13 cellular contexts compared by ENCODE assay signal in genomic region chr15:48559270-48559669, GRCh38.
DNase-seq lines count a peak whose midpoint lies in the region; ATAC-seq lines count a peak whose summit lies in the region.
"Had no signal": no experiment of that assay in that cellular context is flagged by ENCODE, and none has a peak within 500 bp of the region (broad histone marks: within the 10 kb centered on the region; RNA-seq: fewer than 3 reads in every experiment).

No MANE protein-coding gene starts in this region.

- H3K4me3 ChIP-seq in HUES64 (ENCODE audit: low read length) (no peak overlapping the region), mesenchymal stem cell (ENCODE audit: insufficient read depth in 1 of 2, low read depth in 1 of 2, low read length in 2 of 2) (peak overlapping the region in 1 of 2 experiments; percentile 39), subcutaneous abdominal adipose tissue (ENCODE audit: low read depth in 1 of 5, low read length in 5 of 5) (no peak overlapping the region)
- H3K4me3 ChIP-seq: prostate gland had no signal

- no peak overlapping the region for H2BK12ac ChIP-seq in mesenchymal stem cell (ENCODE audit: low read length in 2 of 2)

- no peak overlapping the region for H2AK5ac ChIP-seq in mesenchymal stem cell (ENCODE audit: low read length, severe bottlenecking)

- H3K27me3 ChIP-seq in HUES64 (ENCODE audit: insufficient read depth, low read length) = no peaks in the 10 kb centered on the region
- H3K27me3 ChIP-seq in mesenchymal stem cell (ENCODE audit: control insufficient read depth in 1 of 2, insufficient read depth in 1 of 2, low read length in 2 of 2) = no peaks in the 10 kb centered on the region
- H3K27me3 ChIP-seq in subcutaneous abdominal adipose tissue (ENCODE audit: control insufficient read depth in 5 of 5, insufficient read depth in 4 of 5, low read length in 5 of 5) = no peaks in the 10 kb centered on the region

- peak overlapping the region; percentile 81 for H2BK120ac ChIP-seq in mesenchymal stem cell (ENCODE audit: low read depth, low read length)

- DNase-seq in dedifferentiated amniotic fluid mesenchymal stem cell (ENCODE audit: extremely low spot score) (peak; percentile 89), mesenchymal stem cell (peak; percentile 94), NCI-H2171 treated with DMSO at 0.1 percent for 48 hours (lab: John Stamatoyannopoulos, UW) (no peak), DMS 273 (lab: John Stamatoyannopoulos, UW; ENCODE audit: unreplicated experiment) (no peak), KBM-7 (no peak)
- DNase-seq: glutamatergic neuron; NK-92 treated with Interleukin-12 subunit alpha and Interleukin-12 subunit beta, amount 100 ng/mL, for 24 hours had no signal

- no peak overlapping the region for H3K23ac ChIP-seq in mesenchymal stem cell (ENCODE audit: low read length in 2 of 2)

- peaks cover 16% of the 10 kb centered on the region for H3K4me1 ChIP-seq in HUES64 (ENCODE audit: insufficient read depth, low read length)
- peaks cover 6% of the 10 kb centered on the region for H3K4me1 ChIP-seq in mesenchymal stem cell (ENCODE audit: control insufficient read depth, insufficient read depth, low read depth, low read length)
- peaks cover 0 to 38% (median 30%) of the 10 kb centered on the region in 5 donors for H3K4me1 ChIP-seq in subcutaneous abdominal adipose tissue (ENCODE audit: control insufficient read depth in 5 of 5, insufficient read depth in 5 of 5, low read length in 5 of 5)
- H3K4me1 ChIP-seq: prostate gland had no signal

- H3K9me3 ChIP-seq in HUES64 (ENCODE audit: insufficient read depth, low read depth, low read length) (no peaks in the 10 kb centered on the region), mesenchymal stem cell (ENCODE audit: control insufficient read depth, low read length) (no peaks in the 10 kb centered on the region), subcutaneous abdominal adipose tissue (ENCODE audit: control insufficient read depth in 5 of 5, low read length in 5 of 5) (no peaks in the 10 kb centered on the region)
- H3K9me3 ChIP-seq: prostate gland had no signal

- H3K18ac ChIP-seq in mesenchymal stem cell (ENCODE audit: low read depth in 1 of 2, low read length in 2 of 2) = peak overlapping the region in 1 of 2 experiments; percentile 73

- H3K4me2 ChIP-seq in mesenchymal stem cell (ENCODE audit: low read length, poor library complexity, severe bottlenecking) = no peak overlapping the region

- H3K9ac ChIP-seq in HUES64 (ENCODE audit: low read depth, low read length) = peak overlapping the region; percentile 8; the same call in 1 of the 2 replicates
- peak overlapping the region; percentile 73 for H3K9ac ChIP-seq in mesenchymal stem cell (ENCODE audit: low read length)
- peak overlapping the region in 2 of 5 donors; percentile 5 to 11 for H3K9ac ChIP-seq in subcutaneous abdominal adipose tissue (ENCODE audit: low read length in 5 of 5)

- no peak overlapping the region for H2BK15ac ChIP-seq in mesenchymal stem cell (ENCODE audit: low read depth, poor library complexity, severe bottlenecking)

- no peak for ATAC-seq in HG02759 (IDR thresholded peaks at IDR 0.05; ENCODE audit: unreplicated experiment)
- ATAC-seq: activated naive CD4-positive, alpha-beta T cell treated with anti-CD3 and anti-CD28 coated beads, Interleukin-2, amount 50 U/mL, for 72 hours had no signal

- no peak overlapping the region for H3K14ac ChIP-seq in mesenchymal stem cell (ENCODE audit: low read length in 2 of 2)

- in situ Hi-C loops in KBM-7 (cut with MboI; ENCODE audit: low pct_unique_long_range_greater_than_20kb, low sequenced_read_pairs) = no loop called here

- no peak overlapping the region for H3K27ac ChIP-seq in HUES64 (ENCODE audit: low read depth, low read length)
- H3K27ac ChIP-seq in mesenchymal stem cell (ENCODE audit: low read length, poor library complexity, severe bottlenecking) = peak overlapping the region; percentile 61
- peak overlapping the region; percentile 62 for H3K27ac ChIP-seq in subcutaneous abdominal adipose tissue (ENCODE audit: low read depth, low read length)
- H3K27ac ChIP-seq: VCaP had no signal

- no peak overlapping the region for H4K91ac ChIP-seq in mesenchymal stem cell (ENCODE audit: low read length)

- no peak overlapping the region for H2AFZ ChIP-seq in mesenchymal stem cell (ENCODE audit: low read depth, low read length)

- 67% methylated on average over 5 of the region's 5 CpGs for WGBS in HUES64
- WGBS in mesenchymal stem cell = 3% methylated on average over 4 of the region's 5 CpGs

- no peak overlapping the region for H2BK5ac ChIP-seq in mesenchymal stem cell (ENCODE audit: low read depth, low read length, poor library complexity, severe bottlenecking)

- H4K8ac ChIP-seq in mesenchymal stem cell (ENCODE audit: low read length) = peak overlapping the region; percentile 39

- H3K4ac ChIP-seq in mesenchymal stem cell (ENCODE audit: low read depth in 1 of 2, low read length in 2 of 2) = peak overlapping the region in 1 of 2 experiments; percentile 57

- H3K79me1 ChIP-seq in mesenchymal stem cell (replicated peaks; ENCODE audit: low read length, poor library complexity, severe bottlenecking) = peaks cover 15% of the 10 kb centered on the region

- H3K36me3 ChIP-seq in HUES64 (ENCODE audit: insufficient read depth, low read length) (no peaks in the 10 kb centered on the region), mesenchymal stem cell (ENCODE audit: control insufficient read depth in 1 of 2, insufficient read depth in 2 of 2, low read depth in 1 of 2, low read length in 2 of 2) (peaks cover 5 to 64% of the 10 kb centered on the region in 2 experiments), subcutaneous abdominal adipose tissue (ENCODE audit: control insufficient read depth in 5 of 5, insufficient read depth in 5 of 5, low read length in 5 of 5) (peaks cover 0 to 9% (median 0%) of the 10 kb centered on the region in 5 donors)
- H3K36me3 ChIP-seq: prostate gland had no signal

Comparison
In these comparisons a context has a peak if more than half of its experiments do, and no peak if none do; other contexts are left out.
1. DNase-seq: peak in dedifferentiated amniotic fluid mesenchymal stem cell (single experiment) and mesenchymal stem cell (single experiment); none in NCI-H2171 treated with DMSO at 0.1 percent for 48 hours (single experiment), DMS 273 (single experiment) and KBM-7 (single experiment).